1 cellular context compared by ENCODE assay signal in genomic region chr16:27269300-27270150, GRCh38.
TF ChIP-seq lines count a peak whose summit lies in the region.

No MANE protein-coding gene starts in this region.

TF ChIP-seq in K562, 482 proteins besides CTCF, POLR2A, EP300 and RAD21 (continued from another document):
- TF ChIP-seq OTX1 (CRISPR knock-in tag; IDR thresholded peaks at IDR 0.05) (0 out of 2 replicates have a peak, but pooled peaks have one; percentile 2), ADNP (tag; IDR thresholded peaks at IDR 0.05) (peak; percentile 61)
- TF ChIP-seq, protein P1, sequence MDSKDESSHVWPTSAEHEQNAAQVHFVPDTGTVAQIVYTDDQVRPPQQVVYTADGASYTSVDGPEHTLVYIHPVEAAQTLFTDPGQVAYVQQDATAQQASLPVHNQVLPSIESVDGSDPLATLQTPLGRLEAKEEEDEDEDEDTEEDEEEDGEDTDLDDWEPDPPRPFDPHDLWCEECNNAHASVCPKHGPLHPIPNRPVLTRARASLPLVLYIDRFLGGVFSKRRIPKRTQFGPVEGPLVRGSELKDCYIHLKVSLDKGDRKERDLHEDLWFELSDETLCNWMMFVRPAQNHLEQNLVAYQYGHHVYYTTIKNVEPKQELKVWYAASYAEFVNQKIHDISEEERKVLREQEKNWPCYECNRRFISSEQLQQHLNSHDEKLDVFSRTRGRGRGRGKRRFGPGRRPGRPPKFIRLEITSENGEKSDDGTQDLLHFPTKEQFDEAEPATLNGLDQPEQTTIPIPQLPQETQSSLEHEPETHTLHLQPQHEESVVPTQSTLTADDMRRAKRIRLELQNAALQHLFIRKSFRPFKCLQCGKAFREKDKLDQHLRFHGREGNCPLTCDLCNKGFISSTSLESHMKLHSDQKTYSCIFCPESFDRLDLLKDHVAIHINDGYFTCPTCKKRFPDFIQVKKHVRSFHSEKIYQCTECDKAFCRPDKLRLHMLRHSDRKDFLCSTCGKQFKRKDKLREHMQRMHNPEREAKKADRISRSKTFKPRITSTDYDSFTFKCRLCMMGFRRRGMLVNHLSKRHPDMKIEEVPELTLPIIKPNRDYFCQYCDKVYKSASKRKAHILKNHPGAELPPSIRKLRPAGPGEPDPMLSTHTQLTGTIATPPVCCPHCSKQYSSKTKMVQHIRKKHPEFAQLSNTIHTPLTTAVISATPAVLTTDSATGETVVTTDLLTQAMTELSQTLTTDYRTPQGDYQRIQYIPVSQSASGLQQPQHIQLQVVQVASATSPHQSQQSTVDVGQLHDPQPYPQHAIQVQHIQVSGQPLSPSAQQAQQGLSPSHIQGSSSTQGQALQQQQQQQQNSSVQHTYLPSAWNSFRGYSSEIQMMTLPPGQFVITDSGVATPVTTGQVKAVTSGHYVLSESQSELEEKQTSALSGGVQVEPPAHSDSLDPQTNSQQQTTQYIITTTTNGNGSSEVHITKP (IDR thresholded peaks at IDR 0.05; ENCODE audit: partially characterized antibody) = peak; percentile 28
